ENCODE assay signal across 21 cellular contexts in genomic region chr5:7533941-7534340, GRCh38.
"Had no signal": no experiment of that assay in that cellular context is flagged by ENCODE, and none has a peak within 500 bp of the region (broad histone marks: within the 10 kb centered on the region; RNA-seq: fewer than 3 reads in every experiment).

No MANE protein-coding gene starts in this region.

- H3K4me3 ChIP-seq: gastrocnemius medialis, prostate gland, right atrium auricular region, sigmoid colon, spleen, testis, tibial artery, upper lobe of left lung had no signal

- H3K27me3 ChIP-seq: gastrocnemius medialis, right atrium auricular region, sigmoid colon, spleen, testis, tibial artery, upper lobe of left lung had no signal

- H3K27ac ChIP-seq: gastrocnemius medialis, prostate gland, right atrium auricular region, sigmoid colon, spleen, testis, tibial artery, upper lobe of left lung had no signal

- H3K4me1 ChIP-seq: gastrocnemius medialis, prostate gland, right atrium auricular region, sigmoid colon, spleen, testis, tibial artery, upper lobe of left lung had no signal

- DNase-seq: cortex of kidney; effector memory CD8-positive, alpha-beta T cell; foreskin fibroblast; gastrocnemius medialis; head of caudate nucleus; kidney; mesenchymal stem cell; midbrain; naive thymus-derived CD8-positive, alpha-beta T cell; nephron progenitor cell; nucleus accumbens; sigmoid colon; spleen; stimulated activated CD4-positive, alpha-beta T cell treated with anti-CD3 and anti-CD28 coated beads, Interleukin-4, amount 100 ng/mL, for 4 hours; stimulated activated naive CD8-positive, alpha-beta T cell treated with anti-CD3 and anti-CD28 coated beads, Interleukin-15, Interleukin-2, amounts not matched to agents 100 U/mL and 50 U/mL, for 24 hours; substantia nigra; testis; tibial artery; upper lobe of left lung had no signal

- H3K9me3 ChIP-seq: gastrocnemius medialis, prostate gland, right atrium auricular region, sigmoid colon, spleen, testis, tibial artery, upper lobe of left lung had no signal

- H3K36me3 ChIP-seq: gastrocnemius medialis, prostate gland, right atrium auricular region, sigmoid colon, spleen, tibial artery, upper lobe of left lung had no signal
